8 cellular contexts compared by ENCODE assay signal in genomic region chr1:202143011-202143767, GRCh38. TPM values are rescaled to one million over a fixed set of nuclear protein-coding genes. Genes with fewer than 3 reads are reported as not detected.
DNase-seq lines count a peak whose midpoint lies in the region; ATAC-seq and TF ChIP-seq lines count a peak whose summit lies in the region.

No MANE protein-coding gene starts in this region.

- TF ChIP-seq CTCF in activated CD8-positive, alpha-beta T cell treated with anti-CD3 and anti-CD28 coated beads for 36 hours (IDR thresholded peaks at IDR 0.05) = no peak
- no peak for TF ChIP-seq CTCF in glutamatergic neuron (IDR thresholded peaks at IDR 0.05; ENCODE audit: partially characterized antibody, unreplicated experiment)

- H3K27me3 Mint-ChIP-seq in activated CD8-positive, alpha-beta T cell treated with anti-CD3 and anti-CD28 coated beads for 36 hours = no peaks in the 10 kb centered on the region
- peaks cover 10% of the 10 kb centered on the region for H3K27me3 Mint-ChIP-seq in glutamatergic neuron (ENCODE audit: unreplicated experiment)

- peaks cover 13% of the 10 kb centered on the region; the same call in 1 of the 2 replicates for H3K36me3 ChIP-seq in HUES48 (ENCODE audit: control insufficient read depth, insufficient read depth, low read length)

- peak overlapping the region; percentile 95 for H3K4me3 Mint-ChIP-seq in activated CD8-positive, alpha-beta T cell treated with anti-CD3 and anti-CD28 coated beads for 36 hours
- H3K4me3 Mint-ChIP-seq in glutamatergic neuron (ENCODE audit: unreplicated experiment) = peak overlapping the region; percentile 97

- peak overlapping the region; percentile 19; the same call in 1 of the 2 replicates for H3K9ac ChIP-seq in HUES48 (ENCODE audit: low read depth, low read length)

- DNase-seq in AG20443 (ENCODE audit: low spot score) = peak; percentile 58
- peak; percentile 41 for DNase-seq in activated CD8-positive, alpha-beta T cell treated with anti-CD3 and anti-CD28 coated beads for 36 hours
- DNase-seq in glutamatergic neuron = no peak
- peak; percentile 59 for DNase-seq in pons (ENCODE audit: low spot score)
- DNase-seq in stimulated activated CD4-positive, alpha-beta T cell treated with anti-CD3 and anti-CD28 coated beads, Interleukin-4, amount 100 ng/mL, for 1 hour = no peak
- no peak for DNase-seq in posterior vena cava (ENCODE audit: low spot score)

- no peaks in the 10 kb centered on the region for H3K9me3 Mint-ChIP-seq in activated CD8-positive, alpha-beta T cell treated with anti-CD3 and anti-CD28 coated beads for 36 hours
- H3K9me3 Mint-ChIP-seq in glutamatergic neuron (ENCODE audit: unreplicated experiment) = peaks cover 9% of the 10 kb centered on the region

- H3K27ac ChIP-seq in HUES48 (ENCODE audit: low read depth, low read length) = peak overlapping the region; percentile 77

- peaks cover 34% of the 10 kb centered on the region for H3K4me1 Mint-ChIP-seq in activated CD8-positive, alpha-beta T cell treated with anti-CD3 and anti-CD28 coated beads for 36 hours (ENCODE audit: low read depth)
- H3K4me1 Mint-ChIP-seq in glutamatergic neuron (ENCODE audit: low read depth, unreplicated experiment) = peaks cover 3% of the 10 kb centered on the region

- intact Hi-C loops in activated CD8-positive, alpha-beta T cell treated with anti-CD3 and anti-CD28 coated beads for 36 hours (cut with micrococcal nuclease) = no loop called here
- intact Hi-C loops in posterior vena cava (cut with DNase I) = no loop called here

- peak; percentile 13 for ATAC-seq in GM19438 (IDR thresholded peaks at IDR 0.05; ENCODE audit: low read depth, unreplicated experiment)
- ATAC-seq in activated CD8-positive, alpha-beta T cell treated with anti-CD3 and anti-CD28 coated beads for 36 hours = peak; percentile 31

- H3K27me3 ChIP-seq in HUES48 (ENCODE audit: control insufficient read depth, insufficient read depth, low read length) = 0 out of 2 replicates have a peak, but pooled peaks cover 3% of the 10 kb centered on the region

- CTCF ChIA-PET in activated CD8-positive, alpha-beta T cell treated with anti-CD3 and anti-CD28 coated beads for 36 hours (lab: Charles Lee) = interaction anchor here (1.7 to 5.4 kb wide), 5 partner anchors 8 to 143 kb away, joined by 4 to 38 read pairs (median 17); partner anchors contain the start of gene PTPN7

- POLR2A ChIA-PET in activated CD8-positive, alpha-beta T cell treated with anti-CD3 and anti-CD28 coated beads for 36 hours (lab: Charles Lee) = interaction anchor here (0.6 to 7.7 kb wide), 4 partner anchors 8 to 675 kb away, joined by 3 to 124 read pairs (median 4); partner anchors contain the start of gene PTPN7

- peaks cover 17% of the 10 kb centered on the region for H3K36me3 Mint-ChIP-seq in activated CD8-positive, alpha-beta T cell treated with anti-CD3 and anti-CD28 coated beads for 36 hours (ENCODE audit: low read depth)
- H3K36me3 Mint-ChIP-seq in glutamatergic neuron (ENCODE audit: unreplicated experiment) = no peaks in the 10 kb centered on the region

- H3K4me3 ChIP-seq in HUES48 (ENCODE audit: low read depth, low read length) = peak overlapping the region; percentile 65

- peak overlapping the region; percentile 94 for H3K27ac Mint-ChIP-seq in activated CD8-positive, alpha-beta T cell treated with anti-CD3 and anti-CD28 coated beads for 36 hours
- peak overlapping the region; percentile 81 for H3K27ac Mint-ChIP-seq in glutamatergic neuron (ENCODE audit: unreplicated experiment)

- H3K4me1 ChIP-seq in HUES48 (ENCODE audit: control insufficient read depth, insufficient read depth, low read length) = peaks cover 13% of the 10 kb centered on the region

- no peaks in the 10 kb centered on the region for H3K9me3 ChIP-seq in HUES48 (ENCODE audit: control insufficient read depth, insufficient read depth, low read length)

RNA-seq across cellular contexts. Expression of gene ARL8A, which starts 1.3 kb away (rescaled TPM):
- 10 to 100 TPM; 25.8 to 33.7 TPM for total RNA-seq in activated CD8-positive, alpha-beta T cell treated with anti-CD3 and anti-CD28 coated beads for 36 hours
- total RNA-seq in glutamatergic neuron (ENCODE audit: unreplicated experiment) = 160 TPM
- total RNA-seq in posterior vena cava = 10 to 100 TPM; 85.6 to 94.1 TPM

RNA-seq across cellular contexts. Expression of gene PTPN7, which starts 17.2 kb away (rescaled TPM):
- 100 to 1,000 TPM; 195 to 200 TPM for total RNA-seq in activated CD8-positive, alpha-beta T cell treated with anti-CD3 and anti-CD28 coated beads for 36 hours
- not detected for total RNA-seq in glutamatergic neuron (ENCODE audit: unreplicated experiment)
- 1 to 10 TPM; 1.2 to 2.2 TPM for total RNA-seq in posterior vena cava

RNA-seq across cellular contexts. Expression of gene GPR37L1, which starts 20.5 kb away (rescaled TPM):
- not detected for total RNA-seq in activated CD8-positive, alpha-beta T cell treated with anti-CD3 and anti-CD28 coated beads for 36 hours
- total RNA-seq in glutamatergic neuron (ENCODE audit: unreplicated experiment) (not detected), posterior vena cava (under 1 TPM in 1 of 2 donors, not detected in 1; 0.09 TPM)

RNA-seq across cellular contexts. Expression of gene LGR6, which starts 50.4 kb away (rescaled TPM):
- total RNA-seq in activated CD8-positive, alpha-beta T cell treated with anti-CD3 and anti-CD28 coated beads for 36 hours = under 1 TPM; 0.34 TPM
- total RNA-seq in glutamatergic neuron (ENCODE audit: unreplicated experiment) (0.37 TPM), posterior vena cava (under 1 TPM; 0.28 to 0.43 TPM)

Comparison
In these comparisons a context has a peak if more than half of its experiments do, and no peak if none do; other contexts are left out.
1. DNase-seq: peak in AG20443 (single experiment), activated CD8-positive, alpha-beta T cell treated with anti-CD3 and anti-CD28 coated beads for 36 hours (single experiment) and pons (single experiment); none in glutamatergic neuron (single experiment), stimulated activated CD4-positive, alpha-beta T cell treated with anti-CD3 and anti-CD28 coated beads, Interleukin-4, amount 100 ng/mL, for 1 hour (single experiment) and posterior vena cava (single experiment).
2. RNA of gene PTPN7, which starts 17.2 kb away (total RNA-seq): 195 to 200 TPM in activated CD8-positive, alpha-beta T cell treated with anti-CD3 and anti-CD28 coated beads for 36 hours; 1.2 to 2.2 TPM in posterior vena cava and not detected in glutamatergic neuron (single experiment); every median in the first group is over 10 times any median in the second.